11 cellular contexts compared by ENCODE assay signal in genomic region chr11:2466869-2467694, GRCh38. TPM values are rescaled to one million over a fixed set of nuclear protein-coding genes. Genes with fewer than 3 reads are reported as not detected.
DNase-seq lines count a peak whose midpoint lies in the region; ATAC-seq lines count a peak whose summit lies in the region.
"Had no signal": no experiment of that assay in that cellular context is flagged by ENCODE, and none has a peak within 500 bp of the region (broad histone marks: within the 10 kb centered on the region; RNA-seq: fewer than 3 reads in every experiment).

No MANE protein-coding gene starts in this region.

- peak in 2 of 3 donors; percentile 73 to 86 for DNase-seq in CD4-positive, CD25-positive, alpha-beta regulatory T cell
- DNase-seq in activated CD4-positive, alpha-beta T cell treated with anti-CD3 and anti-CD28 coated beads, Interleukin-2, amount 50 U/mL, for 1 hour, result peak; percentile 26
- peak; percentile 40 for DNase-seq in medulla oblongata (ENCODE audit: extremely low spot score)
- DNase-seq in NCI-H1930 (lab: John Stamatoyannopoulos, UW), result no peak
- no peak for DNase-seq in ecto neural progenitor cell (ENCODE audit: low spot score)
- DNase-seq in DMS 273 treated with DMSO at 0.1 percent for 48 hours (lab: John Stamatoyannopoulos, UW), result no peak
- DNase-seq: amniotic stem cell, EL, NCI-H526 treated with DMSO at 0.1 percent for 48 hours had no signal

- no peaks in the 10 kb centered on the region for H3K36me3 Mint-ChIP-seq in CD4-positive, CD25-positive, alpha-beta regulatory T cell

- H3K27me3 Mint-ChIP-seq in CD4-positive, CD25-positive, alpha-beta regulatory T cell, result no peaks in the 10 kb centered on the region

- H3K36me3 ChIP-seq in CD4-positive, CD25-positive, alpha-beta regulatory T cell (ENCODE audit: control insufficient read depth, insufficient read depth, low read length), result no peaks in the 10 kb centered on the region

- no peaks in the 10 kb centered on the region for H3K9me3 Mint-ChIP-seq in CD4-positive, CD25-positive, alpha-beta regulatory T cell

- no peaks in the 10 kb centered on the region for H3K27me3 ChIP-seq in CD4-positive, CD25-positive, alpha-beta regulatory T cell (ENCODE audit: control insufficient read depth, insufficient read depth, low read length)

- no peak overlapping the region for H3K27ac ChIP-seq in CD4-positive, CD25-positive, alpha-beta regulatory T cell (ENCODE audit: insufficient read depth, low read length, poor library complexity, severe bottlenecking)

- ATAC-seq in CD4-positive, CD25-positive, alpha-beta regulatory T cell (ENCODE audit: low read depth in 2 of 2), result peak; percentile 98
- peak; percentile 64 for ATAC-seq in HG03460 (IDR thresholded peaks at IDR 0.05; ENCODE audit: unreplicated experiment)
- no peak for ATAC-seq in GM21786 (IDR thresholded peaks at IDR 0.05; ENCODE audit: unreplicated experiment)

- H3K4me3 ChIP-seq in CD4-positive, CD25-positive, alpha-beta regulatory T cell (ENCODE audit: low read depth, low read length), result no peak overlapping the region

- H3K9me3 ChIP-seq in CD4-positive, CD25-positive, alpha-beta regulatory T cell (ENCODE audit: control insufficient read depth in 2 of 2, low read length in 2 of 2), result no peaks in the 10 kb centered on the region

- peak overlapping the region; percentile 38 to 92 (median 41) for H3K27ac Mint-ChIP-seq in CD4-positive, CD25-positive, alpha-beta regulatory T cell

- peaks cover 0 to 67% (median 18%) of the 10 kb centered on the region in 4 donors for H3K4me1 Mint-ChIP-seq in CD4-positive, CD25-positive, alpha-beta regulatory T cell

- H3K4me3 Mint-ChIP-seq in CD4-positive, CD25-positive, alpha-beta regulatory T cell, result peak overlapping the region; percentile 38 to 79 (median 76)

- peaks cover 29% of the 10 kb centered on the region for H3K4me1 ChIP-seq in CD4-positive, CD25-positive, alpha-beta regulatory T cell (ENCODE audit: control insufficient read depth, insufficient read depth, low read length, poor library complexity, severe bottlenecking)

RNA-seq across cellular contexts. Expression of gene KCNQ1, which starts 22.3 kb away (rescaled TPM):
- 13.4 TPM for total RNA-seq in CD4-positive, CD25-positive, alpha-beta regulatory T cell
- polyA plus RNA-seq in CD4-positive, CD25-positive, alpha-beta regulatory T cell, result 1 to 10 TPM; 5.5 to 7.9 (median 6.4) TPM

RNA-seq across cellular contexts. Expression of gene TRPM5, which starts 22.8 kb away (rescaled TPM):
- total RNA-seq in CD4-positive, CD25-positive, alpha-beta regulatory T cell, result 0.17 TPM
- polyA plus RNA-seq in CD4-positive, CD25-positive, alpha-beta regulatory T cell, result not detected

Comparison
In these comparisons a context has a peak if more than half of its experiments do, and no peak if none do; other contexts are left out.
1. DNase-seq: peak in CD4-positive, CD25-positive, alpha-beta regulatory T cell (2 of 3), activated CD4-positive, alpha-beta T cell treated with anti-CD3 and anti-CD28 coated beads, Interleukin-2, amount 50 U/mL, for 1 hour (single experiment) and medulla oblongata (single experiment); none in NCI-H1930 (0 of 2), ecto neural progenitor cell (single experiment) and DMS 273 treated with DMSO at 0.1 percent for 48 hours (single experiment).